ENCODE assay signal across 10 cellular contexts in the genomic region with DNA sequence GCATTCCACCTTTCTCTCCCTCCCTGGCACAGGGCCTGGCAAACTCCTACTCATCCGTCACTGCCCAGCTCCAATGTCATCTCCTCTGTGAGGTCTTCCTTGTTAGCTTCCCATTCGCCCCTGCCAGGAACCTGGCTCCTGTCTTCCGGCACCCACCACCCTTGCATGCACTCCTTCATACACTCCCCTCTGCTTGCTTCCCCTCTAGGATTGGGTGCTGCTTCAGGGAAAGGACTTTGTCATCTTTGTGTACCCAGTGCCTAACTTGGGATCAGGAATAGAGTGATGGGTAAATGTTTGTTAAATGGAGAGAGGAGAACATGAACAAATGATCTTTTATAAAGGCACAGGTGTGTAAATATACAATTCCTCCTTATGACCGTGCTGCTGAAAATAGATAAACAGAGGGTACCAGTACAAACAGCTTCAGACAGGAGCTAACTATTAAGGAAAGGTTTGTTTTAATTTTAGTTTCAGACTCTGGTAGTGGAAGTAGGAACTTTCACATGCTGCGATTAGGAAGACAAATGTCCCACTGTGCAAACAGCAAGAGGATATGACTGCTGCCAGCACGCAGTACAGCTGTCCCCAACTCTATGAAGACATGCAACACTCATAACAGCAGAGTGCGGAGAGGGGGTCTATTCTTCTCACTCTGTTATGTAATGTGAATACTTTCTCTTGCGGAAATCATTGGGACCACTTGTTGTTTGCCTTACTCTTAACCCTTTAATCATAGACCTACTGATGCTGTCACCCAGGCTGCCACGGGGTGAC.
A peak's percentile ranks its signal among the peaks of the same experiment; 100 is the strongest.
DNase-seq lines count a peak whose midpoint lies in the region; ATAC-seq and TF ChIP-seq lines count a peak whose summit lies in the region.
"Had no signal": no experiment of that assay in that cellular context is flagged by ENCODE, and none has a peak within 500 bp of the region (broad histone marks: within the 10 kb centered on the region; RNA-seq: fewer than 3 reads in every experiment).

No MANE protein-coding gene starts in this region.

- no peaks in the 10 kb centered on the region for H3K27me3 ChIP-seq in A673 (replicated peaks; ENCODE audit: insufficient read depth, low read depth, low read length, poor library complexity)
- no peaks in the 10 kb centered on the region for H3K27me3 ChIP-seq in effector memory CD4-positive, alpha-beta T cell (replicated peaks; ENCODE audit: control insufficient read depth, insufficient read depth, low read length, poor library complexity, severe bottlenecking)

- peak overlapping the region; percentile 7 for H3K4me3 ChIP-seq in A673 (ENCODE audit: low read depth, low read length, poor library complexity, severe bottlenecking)
- H3K4me3 ChIP-seq in mucosa of descending colon, result no peak overlapping the region
- H3K4me3 ChIP-seq in effector memory CD4-positive, alpha-beta T cell (ENCODE audit: insufficient read depth, low read depth, low read length, poor library complexity, severe bottlenecking), result no peak overlapping the region
- H3K4me3 ChIP-seq: psoas muscle had no signal

- peak; percentile 70 for ATAC-seq in mucosa of descending colon
- ATAC-seq: psoas muscle had no signal

- TSS peak; percentile 83 for BruUV-seq in A673 (replicated peaks; lab: Mats Ljungman, UMichigan)

- POLR2A ChIA-PET in A673 (lab: Charles Lee; ENCODE audit: low non-redundant PET), result no interaction called here

- CTCF ChIA-PET in A673 (lab: Charles Lee), result interaction anchor here (0.6 kb wide), 2 partner anchors 8 to 148 kb away, joined by 3 read pairs; no protein-coding TSS in a partner anchor

- no peaks in the 10 kb centered on the region for H3K36me3 ChIP-seq in A673 (ENCODE audit: insufficient read depth, low read length, poor library complexity, severe bottlenecking)
- no peaks in the 10 kb centered on the region for H3K36me3 ChIP-seq in mucosa of descending colon (ENCODE audit: low read depth)
- no peaks in the 10 kb centered on the region for H3K36me3 ChIP-seq in effector memory CD4-positive, alpha-beta T cell (ENCODE audit: control insufficient read depth, insufficient read depth, low read length)

- H3K4me1 ChIP-seq in A673 (ENCODE audit: insufficient read depth, low read length, poor library complexity, severe bottlenecking) (peaks cover 58% of the 10 kb centered on the region), mucosa of descending colon (ENCODE audit: low read depth) (peaks cover 13% of the 10 kb centered on the region)
- peaks cover 7% of the 10 kb centered on the region for H3K4me1 ChIP-seq in effector memory CD4-positive, alpha-beta T cell (ENCODE audit: control insufficient read depth, insufficient read depth, low read length, poor library complexity, severe bottlenecking)
- H3K4me1 ChIP-seq: psoas muscle had no signal

- TF ChIP-seq CTCF in A673 (conservative IDR thresholded peaks at IDR 0.05; ENCODE audit: low read depth, low read length) (no peak), mucosa of descending colon (IDR thresholded peaks at IDR 0.05) (no peak)

- no peaks in the 10 kb centered on the region for H3K9me3 ChIP-seq in A673 (ENCODE audit: low read depth, low read length, poor library complexity, severe bottlenecking)
- no peaks in the 10 kb centered on the region for H3K9me3 ChIP-seq in mucosa of descending colon
- no peaks in the 10 kb centered on the region for H3K9me3 ChIP-seq in effector memory CD4-positive, alpha-beta T cell (ENCODE audit: control insufficient read depth, low read length)
- H3K9me3 ChIP-seq: psoas muscle had no signal

- intact Hi-C loops in A673 (cut with micrococcal nuclease; ENCODE audit: unreplicated experiment) (loop anchor here (5.0 kb wide), 1 partner anchor 35 kb away; no protein-coding TSS in a partner anchor), mucosa of descending colon (cut with DNase I, micrococcal nuclease) (no loop called here)

- DNase-seq in A673 (ENCODE audit: low spot score), result peak; percentile 91
- DNase-seq in DMS53 treated with DMSO at 0.1 percent for 48 hours (lab: John Stamatoyannopoulos, UW; ENCODE audit: unreplicated experiment), result peak; percentile 99
- peak; percentile 100 for DNase-seq in SHP77 treated with DMSO at 0.1 percent for 48 hours (lab: John Stamatoyannopoulos, UW)
- DNase-seq in mucosa of descending colon, result no peak
- DNase-seq in effector memory CD4-positive, alpha-beta T cell, result no peak
- no peak for DNase-seq in 8988T
- DNase-seq in cerebellar nuclear complex (lab: John Stamatoyannopoulos, UW), result no peak
- DNase-seq in iPS-NIHi7 (ENCODE audit: extremely low spot score), result no peak
- DNase-seq: islet precursor cell, psoas muscle had no signal

- peak overlapping the region; percentile 79 for H3K27ac ChIP-seq in A673 (ENCODE audit: low read depth, low read length, poor library complexity, severe bottlenecking)
- H3K27ac ChIP-seq in effector memory CD4-positive, alpha-beta T cell (ENCODE audit: insufficient read depth, low read length, poor library complexity, severe bottlenecking), result no peak overlapping the region
- H3K27ac ChIP-seq: psoas muscle had no signal

Comparison
In these comparisons a context has a peak if more than half of its experiments do, and no peak if none do; other contexts are left out.
1. DNase-seq: peak in A673 (single experiment), DMS53 treated with DMSO at 0.1 percent for 48 hours (single experiment) and SHP77 treated with DMSO at 0.1 percent for 48 hours (single experiment); none in mucosa of descending colon (0 of 3), effector memory CD4-positive, alpha-beta T cell (0 of 3), 8988T (single experiment), cerebellar nuclear complex (0 of 2) and iPS-NIHi7 (single experiment).